ENCODE assay signal across 10 cellular contexts in the genomic region with DNA sequence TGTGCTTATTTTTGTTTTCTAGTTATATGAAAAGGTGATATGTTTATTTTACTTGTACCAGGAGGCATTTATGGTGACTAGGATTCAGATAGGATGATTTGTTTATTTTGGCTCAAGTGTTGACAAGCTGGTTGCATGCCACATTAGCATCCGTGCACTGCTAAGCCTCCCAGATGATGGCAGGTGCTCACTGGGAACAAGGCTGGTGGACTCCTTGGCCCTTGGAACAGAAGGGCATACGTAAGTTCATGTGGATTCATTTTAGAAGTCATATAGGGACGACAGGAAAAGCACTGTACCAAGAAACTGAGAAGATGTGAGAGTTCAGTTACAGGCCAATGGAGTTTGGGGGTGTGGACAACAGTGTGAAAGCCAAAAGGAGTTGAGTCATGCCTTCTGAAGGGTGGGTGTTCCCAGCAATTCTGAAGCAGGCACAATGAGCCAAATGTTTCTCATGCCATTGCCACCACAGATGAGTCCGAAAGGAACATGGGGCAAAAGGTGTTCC.
A peak's percentile ranks its signal among the peaks of the same experiment; 100 is the strongest.
DNase-seq lines count a peak whose midpoint lies in the region; ATAC-seq and TF ChIP-seq lines count a peak whose summit lies in the region.
"Had no signal": no experiment of that assay in that cellular context is flagged by ENCODE, and none has a peak within 500 bp of the region (broad histone marks: within the 10 kb centered on the region; RNA-seq: fewer than 3 reads in every experiment).

No MANE protein-coding gene starts in this region.

- no peaks in the 10 kb centered on the region for H3K36me3 ChIP-seq in effector memory CD4-positive, alpha-beta T cell (ENCODE audit: control insufficient read depth, insufficient read depth, low read length)

- peaks cover 22% of the 10 kb centered on the region for H3K4me1 Mint-ChIP-seq in activated T-helper 1 cell treated with anti-CD3 and anti-CD28 coated beads, Interleukin-12 subunit alpha, Interleukin-12 subunit beta, Interleukin-2, Interleukin-4 antibody, amounts not matched to agents 30 ng/mL and 10 ng/mL and 1 ng/mL, durations not matched to agents 14 hours and 24 hours and 36 hours (ENCODE audit: low read depth)

- peaks cover 11% of the 10 kb centered on the region for H3K4me1 ChIP-seq in foreskin keratinocyte
- H3K4me1 ChIP-seq in effector memory CD4-positive, alpha-beta T cell (ENCODE audit: control insufficient read depth, insufficient read depth, low read length, poor library complexity, severe bottlenecking): no peaks in the 10 kb centered on the region

- no peak overlapping the region for H3K27ac ChIP-seq in foreskin keratinocyte
- no peak overlapping the region for H3K27ac ChIP-seq in effector memory CD4-positive, alpha-beta T cell (ENCODE audit: insufficient read depth, low read length, poor library complexity, severe bottlenecking)
- H3K27ac ChIP-seq: HL-60 had no signal

- H3K27ac Mint-ChIP-seq in activated T-helper 1 cell treated with anti-CD3 and anti-CD28 coated beads, Interleukin-12 subunit alpha, Interleukin-12 subunit beta, Interleukin-2, Interleukin-4 antibody, amounts not matched to agents 30 ng/mL and 10 ng/mL and 1 ng/mL, durations not matched to agents 14 hours and 24 hours and 36 hours: no peak overlapping the region
- H3K27ac Mint-ChIP-seq: dendritic cell treated with granulocyte-macrophage colony-stimulating factor and Interleukin-4, amounts not matched to agents 40 ng/mL and 50 ng/mL, for 4 days had no signal

- H3K36me3 Mint-ChIP-seq in activated T-helper 1 cell treated with anti-CD3 and anti-CD28 coated beads, Interleukin-12 subunit alpha, Interleukin-12 subunit beta, Interleukin-2, Interleukin-4 antibody, amounts not matched to agents 30 ng/mL and 10 ng/mL and 1 ng/mL, durations not matched to agents 14 hours and 24 hours and 36 hours (ENCODE audit: low read depth): no peaks in the 10 kb centered on the region

- intact Hi-C loops in activated T-helper 1 cell treated with anti-CD3 and anti-CD28 coated beads, Interleukin-12 subunit alpha, Interleukin-12 subunit beta, Interleukin-2, Interleukin-4 antibody, amounts not matched to agents 30 ng/mL and 10 ng/mL and 1 ng/mL, durations not matched to agents 14 hours and 24 hours and 36 hours (cut with micrococcal nuclease): loop anchor here (5.0 kb wide), 1 partner anchor 34 kb away; no protein-coding TSS in a partner anchor

- H3K9me3 ChIP-seq in effector memory CD4-positive, alpha-beta T cell (ENCODE audit: control insufficient read depth, low read length): no peaks in the 10 kb centered on the region

- ATAC-seq in HG03354 (IDR thresholded peaks at IDR 0.05; ENCODE audit: poor library complexity, severe bottlenecking, unreplicated experiment) (peak; percentile 50), foreskin keratinocyte (peak; percentile 98), HG02798 (IDR thresholded peaks at IDR 0.05; ENCODE audit: poor library complexity, unreplicated experiment) (no peak)

- H3K4me3 Mint-ChIP-seq in activated T-helper 1 cell treated with anti-CD3 and anti-CD28 coated beads, Interleukin-12 subunit alpha, Interleukin-12 subunit beta, Interleukin-2, Interleukin-4 antibody, amounts not matched to agents 30 ng/mL and 10 ng/mL and 1 ng/mL, durations not matched to agents 14 hours and 24 hours and 36 hours: no peak overlapping the region
- H3K4me3 Mint-ChIP-seq: dendritic cell treated with granulocyte-macrophage colony-stimulating factor and Interleukin-4, amounts not matched to agents 40 ng/mL and 50 ng/mL, for 4 days had no signal

- DNase-seq in DMS53 (lab: John Stamatoyannopoulos, UW) (peak; percentile 99), SHP77 (lab: John Stamatoyannopoulos, UW) (peak; percentile 88 to 91), foreskin keratinocyte (peak; percentile 65 to 85)
- DNase-seq in effector memory CD4-positive, alpha-beta T cell: no peak
- no peak for DNase-seq in activated T-helper 1 cell treated with anti-CD3 and anti-CD28 coated beads, Interleukin-12 subunit alpha, Interleukin-12 subunit beta, Interleukin-2, Interleukin-4 antibody, amounts not matched to agents 30 ng/mL and 10 ng/mL and 1 ng/mL, durations not matched to agents 14 hours and 24 hours and 36 hours (ENCODE audit: low spot score)
- no peak for DNase-seq in stimulated activated CD4-positive, alpha-beta T cell treated with anti-CD3 and anti-CD28 coated beads, Interleukin-1b, Interleukin-23, amount 100 ng/mL, for 48 hours

- no peaks in the 10 kb centered on the region for H3K27me3 ChIP-seq in foreskin keratinocyte
- no peaks in the 10 kb centered on the region for H3K27me3 ChIP-seq in effector memory CD4-positive, alpha-beta T cell (replicated peaks; ENCODE audit: control insufficient read depth, insufficient read depth, low read length, poor library complexity, severe bottlenecking)

- no peaks in the 10 kb centered on the region for H3K9me3 Mint-ChIP-seq in activated T-helper 1 cell treated with anti-CD3 and anti-CD28 coated beads, Interleukin-12 subunit alpha, Interleukin-12 subunit beta, Interleukin-2, Interleukin-4 antibody, amounts not matched to agents 30 ng/mL and 10 ng/mL and 1 ng/mL, durations not matched to agents 14 hours and 24 hours and 36 hours
- H3K9me3 Mint-ChIP-seq: dendritic cell treated with granulocyte-macrophage colony-stimulating factor and Interleukin-4, amounts not matched to agents 40 ng/mL and 50 ng/mL, for 4 days had no signal

- no peak for TF ChIP-seq CTCF in foreskin keratinocyte (conservative IDR thresholded peaks at IDR 0.05)

- H3K27me3 Mint-ChIP-seq in activated T-helper 1 cell treated with anti-CD3 and anti-CD28 coated beads, Interleukin-12 subunit alpha, Interleukin-12 subunit beta, Interleukin-2, Interleukin-4 antibody, amounts not matched to agents 30 ng/mL and 10 ng/mL and 1 ng/mL, durations not matched to agents 14 hours and 24 hours and 36 hours (ENCODE audit: insufficient read depth): no peaks in the 10 kb centered on the region
- H3K27me3 Mint-ChIP-seq: dendritic cell treated with granulocyte-macrophage colony-stimulating factor and Interleukin-4, amounts not matched to agents 40 ng/mL and 50 ng/mL, for 4 days had no signal

- H3K4me3 ChIP-seq in effector memory CD4-positive, alpha-beta T cell (ENCODE audit: insufficient read depth, low read depth, low read length, poor library complexity, severe bottlenecking): no peak overlapping the region

Comparison
In these comparisons a context has a peak if more than half of its experiments do, and no peak if none do; other contexts are left out.
1. DNase-seq: peak in DMS53 (single experiment), SHP77 (2 of 2) and foreskin keratinocyte (2 of 2); none in effector memory CD4-positive, alpha-beta T cell (0 of 3), activated T-helper 1 cell treated with anti-CD3 and anti-CD28 coated beads, Interleukin-12 subunit alpha, Interleukin-12 subunit beta, Interleukin-2, Interleukin-4 antibody, amounts not matched to agents 30 ng/mL and 10 ng/mL and 1 ng/mL, durations not matched to agents 14 hours and 24 hours and 36 hours (single experiment) and stimulated activated CD4-positive, alpha-beta T cell treated with anti-CD3 and anti-CD28 coated beads, Interleukin-1b, Interleukin-23, amount 100 ng/mL, for 48 hours (single experiment).